15 cellular contexts compared by ENCODE assay signal in genomic region chr2:12168354-12169059, GRCh38.
DNase-seq lines count a peak whose midpoint lies in the region; ATAC-seq and TF ChIP-seq lines count a peak whose summit lies in the region.
"Had no signal": no experiment of that assay in that cellular context is flagged by ENCODE, and none has a peak within 500 bp of the region (broad histone marks: within the 10 kb centered on the region; RNA-seq: fewer than 3 reads in every experiment).

No MANE protein-coding gene starts in this region.

- H3K27ac Mint-ChIP-seq in nephron progenitor cell, result peak overlapping the region; percentile 82
- H3K27ac Mint-ChIP-seq: activated naive CD8-positive, alpha-beta T cell treated with anti-CD3 and anti-CD28 coated beads for 36 hours had no signal

- ATAC-seq in heart right ventricle (peak in 3 of 8 donors; percentile 3 to 6 (median 4)), left ventricle myocardium superior (no peak), GM18907 (IDR thresholded peaks at IDR 0.05; ENCODE audit: unreplicated experiment) (no peak), HG03469 (IDR thresholded peaks at IDR 0.05; ENCODE audit: unreplicated experiment) (no peak)

- H3K4me3 Mint-ChIP-seq in nephron progenitor cell, result peak overlapping the region; percentile 15

- H3K27ac ChIP-seq in heart right ventricle, result peak overlapping the region in 7 of 10 donors; percentile 1 to 85 (median 62)
- H3K27ac ChIP-seq in cingulate gyrus (ENCODE audit: low read depth, low read length), result peak overlapping the region; percentile 21
- peak overlapping the region; percentile 60 for H3K27ac ChIP-seq in vagina
- H3K27ac ChIP-seq: KMS-11 had no signal

- H3K4me3 ChIP-seq in heart right ventricle (no peak overlapping the region), vagina (no peak overlapping the region)

- TF ChIP-seq CTCF in heart right ventricle (IDR thresholded peaks at IDR 0.05) (no peak), nephron progenitor cell (IDR thresholded peaks at IDR 0.05) (no peak), vagina (IDR thresholded peaks at IDR 0.05) (no peak)

- H3K36me3 ChIP-seq in heart right ventricle (no peaks in the 10 kb centered on the region), vagina (no peaks in the 10 kb centered on the region)
- H3K36me3 ChIP-seq: BE2C had no signal

- H3K9me3 ChIP-seq in heart right ventricle (no peaks in the 10 kb centered on the region), vagina (no peaks in the 10 kb centered on the region)
- H3K9me3 ChIP-seq: BE2C had no signal

- H3K27me3 Mint-ChIP-seq in nephron progenitor cell (ENCODE audit: low read depth, poor library complexity), result peaks cover 2% of the 10 kb centered on the region
- H3K27me3 Mint-ChIP-seq: activated naive CD8-positive, alpha-beta T cell treated with anti-CD3 and anti-CD28 coated beads for 36 hours had no signal

- peaks cover 46% of the 10 kb centered on the region for H3K4me1 Mint-ChIP-seq in nephron progenitor cell

- no peaks in the 10 kb centered on the region for H3K27me3 ChIP-seq in heart right ventricle
- no peaks in the 10 kb centered on the region for H3K27me3 ChIP-seq in vagina
- H3K27me3 ChIP-seq: BE2C had no signal

- no peak for TF ChIP-seq POLR2A in vagina (IDR thresholded peaks at IDR 0.05)
- no peak for TF ChIP-seq POLR2A in erythroblast (IDR thresholded peaks at IDR 0.05; ENCODE audit: low read length)

- intact Hi-C loops in heart right ventricle (cut with DNase I) (loop anchor here in 4 of 10 donors (5.0 to 10.0 kb wide), 4 partner anchors 304 to 836 kb away; partner anchors contain the start of gene TRIB2 (in 4 of the 4)), left ventricle myocardium superior (cut with micrococcal nuclease) (no loop called here), vagina (cut with DNase I) (no loop called here)

- H3K4me1 ChIP-seq in heart right ventricle (peaks cover 18 to 33% (median 27%) of the 10 kb centered on the region in 9 donors), vagina (peaks cover 28% of the 10 kb centered on the region)

- 81 to 90% methylated on average over 6 of the region's 6 CpGs for WGBS in heart right ventricle, 2 donors

- no peaks in the 10 kb centered on the region for H3K36me3 Mint-ChIP-seq in nephron progenitor cell (ENCODE audit: low read depth)
- H3K36me3 Mint-ChIP-seq: activated naive CD8-positive, alpha-beta T cell treated with anti-CD3 and anti-CD28 coated beads for 36 hours had no signal

- DNase-seq in heart right ventricle (no peak), left ventricle myocardium superior (no peak), nephron progenitor cell (no peak), vagina (ENCODE audit: extremely low spot score in 2 of 2) (no peak), erythroblast (lab: John Stamatoyannopoulos, UW) (no peak)
- DNase-seq: activated CD8-positive, alpha-beta memory T cell treated with anti-CD3 and anti-CD28 coated beads for 24 hours; activated naive CD8-positive, alpha-beta T cell treated with anti-CD3 and anti-CD28 coated beads for 36 hours; BE2C; mesendoderm; NCI-H1930; T-helper 2 cell had no signal

- no peaks in the 10 kb centered on the region for H3K9me3 Mint-ChIP-seq in nephron progenitor cell
- H3K9me3 Mint-ChIP-seq: activated naive CD8-positive, alpha-beta T cell treated with anti-CD3 and anti-CD28 coated beads for 36 hours had no signal
